In genomic region chr13:93307651-93308050, GRCh38 we compare ENCODE assay signal across 29 cellular contexts.
"Had no signal": no experiment of that assay in that cellular context is flagged by ENCODE, and none has a peak within 500 bp of the region (broad histone marks: within the 10 kb centered on the region; RNA-seq: fewer than 3 reads in every experiment).

No MANE protein-coding gene starts in this region.

- FAIRE-seq: keratinocyte, pancreas, urothelium cell line had no signal

- H3K4me3 ChIP-seq: left lung, lower lobe of right lung, pancreas, prostate gland, skin epidermis, stomach, suprapubic skin, thoracic aorta, tibial artery, upper lobe of right lung had no signal

- H3K9me3 ChIP-seq: left lung, lower lobe of right lung, pancreas, prostate gland, stomach, suprapubic skin, thoracic aorta, tibial artery, upper lobe of right lung had no signal

- DNase-seq: hippocampal formation; left colon; left lung; lower lobe of right lung; mammary epithelial cell; mesenchymal stem cell; naive thymus-derived CD8-positive, alpha-beta T cell; nucleus accumbens; pancreas; posterior cingulate gyrus; retina; right cardiac atrium; stimulated activated CD4-positive, alpha-beta T cell treated with anti-CD3 and anti-CD28 coated beads, Interleukin-12 subunit alpha, Interleukin-12 subunit beta, amount 100 ng/mL, for 4 hours; stimulated activated CD4-positive, alpha-beta T cell treated with anti-CD3 and anti-CD28 coated beads, Interleukin-15, amount 100 ng/mL, for 24 hours; stimulated activated CD4-positive, alpha-beta T cell treated with anti-CD3 and anti-CD28 coated beads, Interleukin-2, amount 100 ng/mL, for 24 hours; stimulated activated CD4-positive, alpha-beta T cell treated with anti-CD3 and anti-CD28 coated beads, Interleukin-4, amount 100 ng/mL, for 1 hour; stimulated activated naive B cell treated with anti-CD40 and anti-IgM and Interleukin-4, amounts not matched to agents 10 μg/mL and 1 μg/mL and 100 μg/mL, for 72 hours; stimulated activated naive CD8-positive, alpha-beta T cell treated with anti-CD3 and anti-CD28 coated beads, Interleukin-15, Interleukin-2, amounts not matched to agents 100 U/mL and 50 U/mL, for 24 hours; stomach; tibial artery; trophoblast cell; upper lobe of right lung had no signal

- H3K4me1 ChIP-seq: left lung, lower lobe of right lung, pancreas, prostate gland, stomach, suprapubic skin, upper lobe of right lung had no signal

- H3K27ac ChIP-seq: left lung, lower lobe of right lung, pancreas, prostate gland, skin epidermis, stomach, suprapubic skin, thoracic aorta, tibial artery, upper lobe of right lung had no signal

- H3K36me3 ChIP-seq: left lung, lower lobe of right lung, pancreas, prostate gland, stomach, suprapubic skin, thoracic aorta, tibial artery, upper lobe of right lung had no signal

- ATAC-seq: left colon; left lung; lower lobe of right lung; naive thymus-derived CD8-positive, alpha-beta T cell; pancreas; right cardiac atrium; sciatic nerve; stimulated activated naive B cell treated with anti-CD40 and anti-IgM and Interleukin-4, amounts not matched to agents 10 μg/mL and 1 μg/mL and 100 μg/mL, for 72 hours; stimulated activated naive CD8-positive, alpha-beta T cell treated with anti-CD3 and anti-CD28 coated beads, Interleukin-15, Interleukin-2, amounts not matched to agents 100 U/mL and 50 U/mL, for 24 hours; upper lobe of right lung had no signal

- H3K27me3 ChIP-seq: left lung, pancreas, stomach, suprapubic skin, tibial artery, upper lobe of right lung had no signal
